In the genomic region with DNA sequence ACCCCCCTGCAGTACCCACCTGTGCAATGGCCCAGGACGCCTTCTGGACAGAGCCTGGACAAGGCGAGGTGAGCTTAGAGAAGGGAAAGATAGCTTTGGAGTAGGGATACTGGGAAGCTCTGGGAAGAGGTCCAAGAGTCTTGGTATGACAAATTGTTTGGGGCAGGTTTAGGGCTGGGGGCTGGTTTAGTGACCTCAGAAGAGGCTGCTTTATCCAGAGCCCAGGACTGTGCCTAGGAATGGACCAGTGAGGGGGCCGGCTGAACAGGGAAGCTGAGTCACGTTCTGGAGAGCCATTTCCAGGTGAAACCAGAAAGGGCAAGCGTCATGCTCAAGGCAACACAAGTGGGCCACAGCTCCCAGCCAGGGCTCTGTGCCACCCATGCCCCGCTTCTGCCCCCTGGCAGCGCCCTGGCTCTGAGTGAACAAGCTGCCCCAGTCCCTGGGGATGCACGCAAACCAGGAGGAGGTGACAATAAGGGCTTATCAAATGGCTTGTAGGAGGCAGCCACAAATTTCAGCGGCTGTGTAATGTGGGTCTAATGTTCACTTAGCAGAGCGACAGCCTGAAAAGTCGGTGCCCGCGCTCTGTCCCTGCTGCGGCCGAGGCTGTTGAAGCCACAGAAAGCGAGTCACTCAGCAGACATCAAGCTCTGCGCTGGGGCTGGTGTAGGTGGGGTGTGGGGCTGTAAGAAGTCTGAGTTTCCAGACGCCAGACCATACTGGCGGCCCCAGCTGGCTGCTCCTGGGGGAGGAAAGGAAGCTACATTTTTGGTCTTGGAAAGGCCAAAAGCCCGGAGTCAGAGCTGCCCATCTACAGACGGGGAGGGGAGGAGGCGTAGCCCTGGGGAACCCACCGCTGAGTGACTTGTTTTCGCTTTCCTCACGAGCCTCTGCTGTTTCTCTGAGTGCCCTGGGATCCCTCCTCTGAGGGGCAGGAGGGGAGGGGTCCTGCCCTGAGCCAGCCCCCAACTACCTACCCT, we compare ENCODE assay signal across 11 cellular contexts. TPM values are rescaled to one million over a fixed set of nuclear protein-coding genes. Genes with fewer than 3 reads are reported as not detected.
DNase-seq lines count a peak whose midpoint lies in the region; ATAC-seq and TF ChIP-seq lines count a peak whose summit lies in the region.
"Had no signal": no experiment of that assay in that cellular context is flagged by ENCODE, and none has a peak within 500 bp of the region (broad histone marks: within the 10 kb centered on the region; RNA-seq: fewer than 3 reads in every experiment).

No MANE protein-coding gene starts in this region.

- H3K4me1 ChIP-seq in stomach (peaks cover 5 to 10% (median 6%) of the 10 kb centered on the region in 4 donors), SJCRH30 (peaks cover 4% of the 10 kb centered on the region; the same call in 1 of the 2 replicates)

- no peak for TF ChIP-seq CTCF in stomach (IDR thresholded peaks at IDR 0.05)

- TF ChIP-seq POLR2A in stomach (IDR thresholded peaks at IDR 0.05), result no peak

- H3K27me3 ChIP-seq in stomach (peaks cover 0 to 68% (median 4%) of the 10 kb centered on the region in 3 donors), SJCRH30 (no peaks in the 10 kb centered on the region; the same call in 1 of the 2 replicates)

- 39 to 59% (median 43%) methylated on average over 18 to 25 of the region's 25 CpGs for WGBS in stomach, 5 donors

- DNase-seq in DMS153 (lab: John Stamatoyannopoulos, UW) (peak; percentile 25), DMS153 treated with DMSO at 0.1 percent for 48 hours (lab: John Stamatoyannopoulos, UW; ENCODE audit: unreplicated experiment) (no peak), left ventricle myocardium superior (peak; percentile 65), stomach (no peak), SJCRH30 (no peak)
- no peak for DNase-seq in effector CD8-positive, alpha-beta T cell (lab: John Stamatoyannopoulos, UW)
- DNase-seq: NCI-H510A treated with DMSO at 0.1 percent for 48 hours had no signal

- H3K4me3 ChIP-seq in stomach (no peak overlapping the region), SJCRH30 (no peak overlapping the region)

- no peaks in the 10 kb centered on the region for H3K36me3 ChIP-seq in stomach
- no peaks in the 10 kb centered on the region for H3K36me3 ChIP-seq in SJCRH30

- TF ChIP-seq EP300 in stomach (IDR thresholded peaks at IDR 0.05), result no peak

- H3K27ac ChIP-seq in angular gyrus (ENCODE audit: low read depth, low read length) (peak overlapping the region; percentile 53), stomach (peak overlapping the region in 3 of 5 donors; percentile 10 to 70 (median 42)), SJCRH30 (no peak overlapping the region)
- H3K27ac ChIP-seq: 22Rv1 had no signal

- H3K9me3 ChIP-seq in stomach (no peaks in the 10 kb centered on the region), SJCRH30 (replicated peaks) (no peaks in the 10 kb centered on the region)

- ATAC-seq in left ventricle myocardium superior (peak; percentile 54), GM18511 (IDR thresholded peaks at IDR 0.05; ENCODE audit: unreplicated experiment) (no peak)
- ATAC-seq: activated T-helper 17 cell treated with anti-CD3 and anti-CD28 coated beads, Interleukin-2, amount 50 U/mL, for 72 hours had no signal

- intact Hi-C loops in left ventricle myocardium superior (cut with micrococcal nuclease), result no loop called here
- intact Hi-C loops in stomach (cut with DNase I; ENCODE audit: low total_unique reads), result no loop called here

RNA-seq across cellular contexts. Expression of gene SYT7, which starts 18.3 kb away (rescaled TPM):
- total RNA-seq in left ventricle myocardium superior (32.5 TPM), stomach (1 to 10 TPM in 3 of 5 donors, under 1 TPM in 1, not detected in 1; 0.92 to 8.4 (median 2.9) TPM)
- polyA plus RNA-seq in stomach, result 1 to 10 TPM; 1.2 to 1.5 (median 1.4) TPM
- 1.1 and 1.3 TPM in 2 replicates for total RNA-seq in SJCRH30 (2014; rRNA removed; shearing (Covaris generic))

Comparison
In these comparisons a context has a peak if more than half of its experiments do, and no peak if none do; other contexts are left out.
1. DNase-seq: peak in DMS153 (single experiment) and left ventricle myocardium superior (single experiment); none in DMS153 treated with DMSO at 0.1 percent for 48 hours (single experiment), stomach (single experiment), SJCRH30 (0 of 2) and effector CD8-positive, alpha-beta T cell (single experiment).